ENCODE assay signal across 23 cellular contexts in the genomic region with DNA sequence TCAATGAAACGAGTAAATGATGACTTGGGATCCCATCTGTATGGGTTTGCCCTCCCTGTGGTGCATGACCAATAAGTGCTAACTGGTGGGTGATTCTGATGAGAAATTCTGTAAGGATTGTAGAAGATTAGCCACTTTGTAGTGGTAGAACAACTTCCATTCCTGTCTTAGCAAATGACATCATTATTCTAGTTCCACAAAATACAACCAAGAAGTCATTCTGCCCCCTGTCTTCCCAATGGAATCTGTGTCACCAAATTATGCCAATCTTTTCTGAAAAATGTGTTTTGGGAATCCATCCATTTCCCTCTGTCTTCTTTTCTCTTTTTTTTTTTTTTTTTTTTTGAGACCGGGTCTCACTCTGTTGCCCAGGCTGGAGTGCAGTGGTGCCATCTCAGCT. TPM values are rescaled to one million over a fixed set of nuclear protein-coding genes. Genes with fewer than 3 reads are reported as not detected.
A peak's percentile ranks its signal among the peaks of the same experiment; 100 is the strongest.
DNase-seq lines count a peak whose midpoint lies in the region; ATAC-seq, FAIRE-seq and TF ChIP-seq lines count a peak whose summit lies in the region.
"Had no signal": no experiment of that assay in that cellular context is flagged by ENCODE, and none has a peak within 500 bp of the region (broad histone marks: within the 10 kb centered on the region; RNA-seq: fewer than 3 reads in every experiment).

No MANE protein-coding gene starts in this region.

- TF ChIP-seq CTCF in HepG2 (CRISPR knock-in tag; IDR thresholded peaks at IDR 0.05) (no peak), right lobe of liver (IDR thresholded peaks at IDR 0.05) (no peak), HFFc6 (IDR thresholded peaks at IDR 0.05) (0 out of 2 replicates have a peak, but pooled peaks have one; percentile 13), psoas muscle (IDR thresholded peaks at IDR 0.05) (no peak)

- no peak overlapping the region for H3K27ac Mint-ChIP-seq in HFFc6
- H3K27ac Mint-ChIP-seq: B cell; CD4-positive, alpha-beta T cell; CD8-positive, alpha-beta T cell had no signal

- H3K27me3 Mint-ChIP-seq in HFFc6 (ENCODE audit: insufficient read depth), result no peaks in the 10 kb centered on the region
- H3K27me3 Mint-ChIP-seq: B cell; CD4-positive, alpha-beta T cell had no signal

- H3K4me1 ChIP-seq in HepG2 (ENCODE audit: insufficient read depth, low read length) (peaks cover 27% of the 10 kb centered on the region), right lobe of liver (peaks cover 0 to 28% (median 8%) of the 10 kb centered on the region in 4 donors), mesenchymal stem cell (ENCODE audit: control insufficient read depth, insufficient read depth, low read depth, low read length) (no peaks in the 10 kb centered on the region), psoas muscle (no peaks in the 10 kb centered on the region)

- no peak for TF ChIP-seq RAD21 in HepG2 (CRISPR knock-in tag; IDR thresholded peaks at IDR 0.05)

- WGBS in HepG2 (ENCODE audit: low lambda C conversion rate), result 94% methylated on average over 2 of the region's 2 CpGs
- WGBS in right lobe of liver (ENCODE audit: insufficient coverage, low coverage, low lambda C conversion rate, missing lambda C conversion rate), result 50% methylated on average over 2 of the region's 2 CpGs
- whole genome bisulfite sequencing in mesenchymal stem cell, result 100% methylated on average over 2 of the region's 2 CpGs
- 96 to 100% (median 97%) methylated on average over 2 of the region's 2 CpGs for WGBS in psoas muscle, 3 donors

- no peak overlapping the region for H3K9ac ChIP-seq in HepG2 (ENCODE audit: insufficient read depth, low read depth, low read length)
- H3K9ac ChIP-seq in mesenchymal stem cell (ENCODE audit: low read length), result no peak overlapping the region
- H3K9ac ChIP-seq: BLaER1 treated with 17β-estradiol and CSF1 and Interleukin-3, amounts not matched to agents 10 nM and 100 nM had no signal

- no peak overlapping the region for H3K4me3 ChIP-seq in HepG2 (replicated peaks in 1 of 3; ENCODE audit: insufficient read depth in 1 of 3, low read depth in 2 of 3, low read length in 3 of 3)
- H3K4me3 ChIP-seq in right lobe of liver, result no peak overlapping the region
- H3K4me3 ChIP-seq in mesenchymal stem cell (ENCODE audit: insufficient read depth in 1 of 2, low read depth in 1 of 2, low read length in 2 of 2), result no peak overlapping the region
- H3K4me3 ChIP-seq in psoas muscle, result no peak overlapping the region
- H3K4me3 ChIP-seq: A549; BLaER1 treated with 17β-estradiol and CSF1 and Interleukin-3, amounts not matched to agents 10 nM and 100 nM had no signal

- ATAC-seq in HepG2 (no peak), right lobe of liver (no peak), HG03159 (IDR thresholded peaks at IDR 0.05; ENCODE audit: unreplicated experiment) (no peak), psoas muscle (no peak)
- ATAC-seq: A549; CD8-positive, alpha-beta T cell had no signal

- no peaks in the 10 kb centered on the region for H4K20me1 ChIP-seq in HepG2 (ENCODE audit: insufficient read depth, low read length)
- H4K20me1 ChIP-seq: BLaER1 treated with 17β-estradiol and CSF1 and Interleukin-3, amounts not matched to agents 10 nM and 100 nM had no signal

- H3K79me2 ChIP-seq in HepG2 (ENCODE audit: insufficient read depth, low read length), result no peaks in the 10 kb centered on the region

- no peak overlapping the region for H4K8ac ChIP-seq in mesenchymal stem cell (ENCODE audit: low read length)

- H3K4me2 ChIP-seq in HepG2 (ENCODE audit: low read depth, low read length) (no peak overlapping the region), mesenchymal stem cell (ENCODE audit: low read length, poor library complexity, severe bottlenecking) (no peak overlapping the region)
- H3K4me2 ChIP-seq: A549; BLaER1 treated with 17β-estradiol and CSF1 and Interleukin-3, amounts not matched to agents 10 nM and 100 nM had no signal

- H3K18ac ChIP-seq in mesenchymal stem cell (ENCODE audit: low read depth in 1 of 2, low read length in 2 of 2), result peak overlapping the region in 1 of 2 experiments; percentile 12

- H3K27ac ChIP-seq in HepG2 (ENCODE audit: extremely low read length, insufficient read depth, low read length) (no peak overlapping the region), right lobe of liver (no peak overlapping the region), mesenchymal stem cell (ENCODE audit: low read length, poor library complexity, severe bottlenecking) (no peak overlapping the region), psoas muscle (no peak overlapping the region)
- H3K27ac ChIP-seq: 22Rv1; A549; BLaER1 treated with 17β-estradiol and CSF1 and Interleukin-3, amounts not matched to agents 10 nM and 100 nM; C4-2B had no signal

- no peak overlapping the region for H3K4ac ChIP-seq in mesenchymal stem cell (ENCODE audit: low read depth in 1 of 2, low read length in 2 of 2)

- no peak overlapping the region for H3K23ac ChIP-seq in mesenchymal stem cell (ENCODE audit: low read length in 2 of 2)

- H3K14ac ChIP-seq in mesenchymal stem cell (ENCODE audit: low read length in 2 of 2), result no peak overlapping the region

- POLR2A ChIA-PET in HepG2 (lab: Yijun Ruan, JAX), result no interaction called here

- CTCF ChIA-PET in HepG2 (lab: Yijun Ruan, JAX; ENCODE audit: low intra/inter-chr PET ratio, low total read pairs), result no interaction called here

- no peaks in the 10 kb centered on the region for H3K36me3 Mint-ChIP-seq in HFFc6 (ENCODE audit: low read depth)
- H3K36me3 Mint-ChIP-seq: CD8-positive, alpha-beta T cell had no signal

- peaks cover 57% of the 10 kb centered on the region for H3K4me1 Mint-ChIP-seq in HFFc6 (ENCODE audit: low read depth)

- H3K36me3 ChIP-seq in HepG2 (replicated peaks in 1 of 2; ENCODE audit: control insufficient read depth in 1 of 2, insufficient read depth in 2 of 2, low read length in 2 of 2) (no peaks in the 10 kb centered on the region), right lobe of liver (no peaks in the 10 kb centered on the region), mesenchymal stem cell (ENCODE audit: control insufficient read depth in 1 of 2, insufficient read depth in 2 of 2, low read depth in 1 of 2, low read length in 2 of 2) (no peaks in the 10 kb centered on the region), psoas muscle (ENCODE audit: insufficient read depth in 1 of 2, low read depth in 1 of 2) (no peaks in the 10 kb centered on the region)
- H3K36me3 ChIP-seq: BLaER1 treated with 17β-estradiol and CSF1 and Interleukin-3, amounts not matched to agents 10 nM and 100 nM had no signal

- no peak overlapping the region for H2BK120ac ChIP-seq in mesenchymal stem cell (ENCODE audit: low read depth, low read length)

- H2BK5ac ChIP-seq in mesenchymal stem cell (ENCODE audit: low read depth, low read length, poor library complexity, severe bottlenecking), result no peak overlapping the region

- no peaks in the 10 kb centered on the region for H3K9me3 Mint-ChIP-seq in HFFc6
- H3K9me3 Mint-ChIP-seq: CD4-positive, alpha-beta T cell; CD8-positive, alpha-beta T cell had no signal

- FAIRE-seq in HepG2 (lab: Jason Lieb, UNC), result no peak
- FAIRE-seq: A549, D721Med, G401.6, GM12891, GM19239 had no signal

- H2AFZ ChIP-seq in HepG2 (ENCODE audit: low read length) (no peak overlapping the region), mesenchymal stem cell (ENCODE audit: low read depth, low read length) (no peak overlapping the region)

- no peak overlapping the region for H2BK12ac ChIP-seq in mesenchymal stem cell (ENCODE audit: low read length in 2 of 2)

- no peak overlapping the region for H4K91ac ChIP-seq in mesenchymal stem cell (ENCODE audit: low read length)

- in situ Hi-C loops in HepG2 (cut with HindIII; ENCODE audit: extremely low pct_ligation_motif_present, low pct_unique_long_range_greater_than_20kb), result no loop called here

- intact Hi-C loops in HepG2 (cut with micrococcal nuclease; ENCODE audit: unreplicated experiment) (no loop called here), right lobe of liver (cut with DNase I) (no loop called here), psoas muscle (cut with DNase I) (no loop called here)

- no peaks in the 10 kb centered on the region for H3K79me1 ChIP-seq in mesenchymal stem cell (replicated peaks; ENCODE audit: low read length, poor library complexity, severe bottlenecking)

- H2AK5ac ChIP-seq in mesenchymal stem cell (ENCODE audit: low read length, severe bottlenecking), result peak overlapping the region; percentile 38

- no peak overlapping the region for H3K4me3 Mint-ChIP-seq in HFFc6
- H3K4me3 Mint-ChIP-seq: B cell; CD4-positive, alpha-beta T cell; CD8-positive, alpha-beta T cell had no signal

- H3K9me3 ChIP-seq in HepG2 (ENCODE audit: low read length) (no peaks in the 10 kb centered on the region), right lobe of liver (no peaks in the 10 kb centered on the region), mesenchymal stem cell (ENCODE audit: control insufficient read depth, low read length) (no peaks in the 10 kb centered on the region), psoas muscle (no peaks in the 10 kb centered on the region)
- H3K9me3 ChIP-seq: A549; BLaER1 treated with 17β-estradiol and CSF1 and Interleukin-3, amounts not matched to agents 10 nM and 100 nM; Caco-2 had no signal

- TF ChIP-seq POLR2A in HepG2 (IDR thresholded peaks at IDR 0.05; ENCODE audit: insufficient read depth in 1 of 2, low read depth in 2 of 2, low read length in 2 of 2) (no peak), right lobe of liver (IDR thresholded peaks at IDR 0.05) (no peak)

- no peak for DNase-seq in HepG2 (ENCODE audit: low spot score)
- no peak for DNase-seq in right lobe of liver
- DNase-seq in HFFc6, result no peak
- DNase-seq in mesenchymal stem cell, result no peak
- DNase-seq in psoas muscle, result no peak
- DNase-seq: AML-193; Caco-2; Calu3; CD4-positive, alpha-beta T cell; CD8-positive, alpha-beta T cell; DMS79 treated with DMSO at 0.1 percent for 48 hours; GF-D8 had no signal

- no TSS peak for BruUV-seq in HepG2 (replicated peaks; lab: Mats Ljungman, UMichigan)

- H2BK15ac ChIP-seq in mesenchymal stem cell (ENCODE audit: low read depth, poor library complexity, severe bottlenecking), result no peak overlapping the region

- TF ChIP-seq EP300 in HepG2 (IDR thresholded peaks at IDR 0.05; ENCODE audit: low read depth in 2 of 2, low read length in 2 of 2) (no peak), HepG2 (CRISPR knock-in tag; IDR thresholded peaks at IDR 0.05; ENCODE audit: borderline replicate concordance) (no peak)

- H3K27me3 ChIP-seq in HepG2 (ENCODE audit: control insufficient read depth in 1 of 2, insufficient read depth in 2 of 2, low read length in 2 of 2) (no peaks in the 10 kb centered on the region), right lobe of liver (no peaks in the 10 kb centered on the region), mesenchymal stem cell (ENCODE audit: control insufficient read depth in 1 of 2, insufficient read depth in 1 of 2, low read length in 2 of 2) (no peaks in the 10 kb centered on the region), psoas muscle (ENCODE audit: insufficient read depth in 3 of 3, low read length in 2 of 3) (no peaks in the 10 kb centered on the region)
- H3K27me3 ChIP-seq: BLaER1 treated with 17β-estradiol and CSF1 and Interleukin-3, amounts not matched to agents 10 nM and 100 nM had no signal

RNA-seq across cellular contexts. Expression of gene SLC38A11, which starts 48.4 kb away (rescaled TPM):
- 9.2 and 14.0 TPM in 2 replicates for total RNA-seq in HepG2 (2016; rRNA removed; fragmentation: Illumina TruSeq; extraction: Trizol)
- total RNA-seq in HepG2 (2016; cell fraction: cytosol; rRNA removed; fragmentation: Illumina TruSeq; extraction: Trizol; ENCODE audit: low read depth), result 7.5 and 10.8 TPM in 2 replicates
- total RNA-seq in HepG2 (2016; cell fraction: insoluble cytoplasmic fraction; rRNA removed; fragmentation: Illumina TruSeq; extraction: Trizol), result 10.8 and 11.2 TPM in 2 replicates
- 8.8 and 10.3 TPM in 2 replicates for total RNA-seq in HepG2 (2016; cell fraction: membrane; rRNA removed; fragmentation: Illumina TruSeq; extraction: Trizol)
- total RNA-seq in HepG2 (2016; cell fraction: nucleus; rRNA removed; fragmentation: Illumina TruSeq; extraction: Trizol), result 23.6 and 26.3 TPM in 2 replicates
- 9.0 and 14.3 TPM in 2 replicates for polyA plus RNA-seq in HepG2 (2011; rRNA removed)
- 4.6 and 5.6 TPM in 2 replicates for polyA plus RNA-seq in HepG2 (2011; cell fraction: cytosol; rRNA removed)
- 15.7 and 18.0 TPM in 2 replicates for polyA plus RNA-seq in HepG2 (2011; cell fraction: nucleus; rRNA removed)
- 11.1 and 18.8 TPM in 2 replicates for polyA plus RNA-seq in HepG2 (2012)
- polyA plus RNA-seq in HepG2 (2016; cell fraction: cytosol; fragmentation: Illumina TruSeq; extraction: Trizol; ENCODE audit: low read depth), result 1.8 and 2.2 TPM in 2 replicates
- polyA plus RNA-seq in HepG2 (2016; cell fraction: insoluble cytoplasmic fraction; fragmentation: Illumina TruSeq; extraction: Trizol; ENCODE audit: low read depth), result 7.5 and 13.3 TPM in 2 replicates
- 1.5 and 3.0 TPM in 2 replicates for polyA plus RNA-seq in HepG2 (2016; cell fraction: membrane; fragmentation: Illumina TruSeq; extraction: Trizol; ENCODE audit: low read depth)
- 29.4 and 32.8 TPM in 2 replicates for polyA plus RNA-seq in HepG2 (2016; cell fraction: nucleus; fragmentation: Illumina TruSeq; extraction: Trizol; ENCODE audit: insufficient read depth, low read depth)
- polyA minus RNA-seq in HepG2 (2011; rRNA and poly(A)+ RNA removed; ENCODE audit: low replicate concordance), result 10.0 TPM in 1 of 2 replicates, not detected in the other
- polyA minus RNA-seq in HepG2 (2011; cell fraction: cytosol; rRNA and poly(A)+ RNA removed), result 5.0 and 5.3 TPM in 2 replicates
- polyA minus RNA-seq in HepG2 (2011; cell fraction: nucleus; rRNA and poly(A)+ RNA removed), result 27.4 and 31.1 TPM in 2 replicates
- 1 to 10 TPM in 5 of 6 experiments, under 1 TPM in 1; 0.58 to 3.6 (median 2.1) TPM for total RNA-seq in right lobe of liver
- total RNA-seq in HFFc6 (2021; fragmentation: NEBNext Ultra II Directional; extraction: Animal tissue kit (Norgen Biotek cat#: 25700)), result 1 to 10 TPM; 2.1 to 3.0 (median 2.5) TPM
- polyA plus RNA-seq in mesenchymal stem cell (2013, experiment 1 of 2), result not detected
- polyA plus RNA-seq in mesenchymal stem cell (2013, experiment 2 of 2), result not detected
- 1 to 10 TPM in 2 of 4 donors, under 1 TPM in 2; 0.07 to 1.3 (median 0.79) TPM for total RNA-seq in psoas muscle
- 1 to 10 TPM in 1 of 3 donors, under 1 TPM in 2; 0.18 to 1.6 (median 0.52) TPM for polyA plus RNA-seq in psoas muscle
- total RNA-seq: A172; CD4-positive, alpha-beta T cell; CD8-positive, alpha-beta T cell had no signal
